In genomic region chr7:49187543-49188268, GRCh38 we compare ENCODE assay signal across 15 cellular contexts.
DNase-seq lines count a peak whose midpoint lies in the region; ATAC-seq, FAIRE-seq and TF ChIP-seq lines count a peak whose summit lies in the region.
"Had no signal": no experiment of that assay in that cellular context is flagged by ENCODE, and none has a peak within 500 bp of the region (broad histone marks: within the 10 kb centered on the region; RNA-seq: fewer than 3 reads in every experiment).

No MANE protein-coding gene starts in this region.

- H2AFZ ChIP-seq in MM.1S (ENCODE audit: low read length) = no peak overlapping the region

- no peak overlapping the region for H3K27ac ChIP-seq in MM.1S (ENCODE audit: low read length)
- H3K27ac ChIP-seq: ascending aorta, esophagus squamous epithelium had no signal

- H4K20me1 ChIP-seq in MM.1S (ENCODE audit: insufficient read depth, low read length) = no peaks in the 10 kb centered on the region

- H3K79me2 ChIP-seq in MM.1S (ENCODE audit: low read length) = no peaks in the 10 kb centered on the region

- H3K27me3 ChIP-seq in BE2C (no peaks in the 10 kb centered on the region), MM.1S (replicated peaks; ENCODE audit: insufficient read depth, low read length) (no peaks in the 10 kb centered on the region), bronchial epithelial cell (ENCODE audit: control insufficient read depth, insufficient read depth, low read length) (no peaks in the 10 kb centered on the region)
- H3K27me3 ChIP-seq: ascending aorta, esophagus squamous epithelium had no signal

- no peak overlapping the region for H3K9ac ChIP-seq in MM.1S (ENCODE audit: low read length)

- no peak overlapping the region for H3K4me3 ChIP-seq in BE2C (ENCODE audit: low read depth, low read length)
- H3K4me3 ChIP-seq in GM12864 (ENCODE audit: low read depth, low read length) = no peak overlapping the region
- no peak overlapping the region for H3K4me3 ChIP-seq in MM.1S (ENCODE audit: low read length)
- H3K4me3 ChIP-seq in bronchial epithelial cell (ENCODE audit: low read depth, low read length) = no peak overlapping the region
- H3K4me3 ChIP-seq: ascending aorta, esophagus squamous epithelium had no signal

- no peak overlapping the region for H3K4me2 ChIP-seq in MM.1S (ENCODE audit: low read depth, low read length)

- FAIRE-seq in bronchial epithelial cell (lab: Jason Lieb, UNC) = no peak
- FAIRE-seq: urothelium cell line had no signal

- ATAC-seq in HG02763 (IDR thresholded peaks at IDR 0.05; ENCODE audit: unreplicated experiment) = no peak
- ATAC-seq: activated CD8-positive, alpha-beta T cell treated with anti-CD3 and anti-CD28 coated beads, Interleukin-2, amount 10 ng/mL, durations not matched to agents 7 days and 5 days had no signal

- H3F3A ChIP-seq in MM.1S (ENCODE audit: insufficient read depth, low read length) = no peaks in the 10 kb centered on the region

- H3K9me2 ChIP-seq in MM.1S (replicated peaks; ENCODE audit: insufficient read depth, low read length) = no peaks in the 10 kb centered on the region

- no peaks in the 10 kb centered on the region for H3K36me3 ChIP-seq in BE2C
- H3K36me3 ChIP-seq in MM.1S (replicated peaks; ENCODE audit: insufficient read depth, low read length) = no peaks in the 10 kb centered on the region
- no peaks in the 10 kb centered on the region for H3K36me3 ChIP-seq in bronchial epithelial cell (ENCODE audit: control insufficient read depth, insufficient read depth, low read length)
- H3K36me3 ChIP-seq: ascending aorta, esophagus squamous epithelium had no signal

- H3K9me3 ChIP-seq in BE2C (no peaks in the 10 kb centered on the region), MM.1S (replicated peaks; ENCODE audit: insufficient read depth, low read length) (no peaks in the 10 kb centered on the region)
- H3K9me3 ChIP-seq: ascending aorta, esophagus squamous epithelium had no signal

- H3K4me1 ChIP-seq in BE2C (no peaks in the 10 kb centered on the region), MM.1S (ENCODE audit: low read length) (no peaks in the 10 kb centered on the region)
- H3K4me1 ChIP-seq: ascending aorta, esophagus squamous epithelium had no signal

- DNase-seq in BE2C = no peak
- no peak for DNase-seq in GM12864 (ENCODE audit: low read depth)
- no peak for DNase-seq in MM.1S
- peak; percentile 1 for DNase-seq in bronchial epithelial cell (ENCODE audit: low read depth)
- DNase-seq in EL = no peak
- no peak for DNase-seq in stimulated activated CD4-positive, alpha-beta T cell treated with anti-CD3 and anti-CD28 coated beads, Interleukin-1b, Interleukin-23, amount 100 ng/mL, for 48 hours
- no peak for DNase-seq in NCI-H510A treated with DMSO at 0.1 percent for 48 hours (lab: John Stamatoyannopoulos, UW)
- DNase-seq: activated CD8-positive, alpha-beta T cell treated with anti-CD3 and anti-CD28 coated beads, Interleukin-2, amount 10 ng/mL, durations not matched to agents 7 days and 5 days; activated effector memory CD4-positive, alpha-beta T cell treated with Interleukin-2 at 50 U/mL for 16 hours; esophagus squamous epithelium; NCI-H1092; stimulated activated naive B cell treated with anti-CD40 and anti-IgM and Interleukin-4, amounts not matched to agents 10 μg/mL and 1 μg/mL and 100 μg/mL, for 72 hours had no signal

- 0 out of 2 replicates have a peak, but pooled peaks have one; percentile 15 for TF ChIP-seq CTCF in BE2C (IDR thresholded peaks at IDR 0.05; ENCODE audit: low read depth, low read length)
- TF ChIP-seq CTCF in GM12864 (IDR thresholded peaks at IDR 0.05; ENCODE audit: low read depth, low read length, missing control alignments) = peak; percentile 29
- peak; percentile 20; the same call in 1 of the 2 replicates for TF ChIP-seq CTCF in MM.1S (IDR thresholded peaks at IDR 0.05; ENCODE audit: low read length)
- TF ChIP-seq CTCF in bronchial epithelial cell (IDR thresholded peaks at IDR 0.05; ENCODE audit: insufficient read depth, low read length, severe bottlenecking) = no peak
